ENCODE assay signal across 1 cellular context in the genomic region with DNA sequence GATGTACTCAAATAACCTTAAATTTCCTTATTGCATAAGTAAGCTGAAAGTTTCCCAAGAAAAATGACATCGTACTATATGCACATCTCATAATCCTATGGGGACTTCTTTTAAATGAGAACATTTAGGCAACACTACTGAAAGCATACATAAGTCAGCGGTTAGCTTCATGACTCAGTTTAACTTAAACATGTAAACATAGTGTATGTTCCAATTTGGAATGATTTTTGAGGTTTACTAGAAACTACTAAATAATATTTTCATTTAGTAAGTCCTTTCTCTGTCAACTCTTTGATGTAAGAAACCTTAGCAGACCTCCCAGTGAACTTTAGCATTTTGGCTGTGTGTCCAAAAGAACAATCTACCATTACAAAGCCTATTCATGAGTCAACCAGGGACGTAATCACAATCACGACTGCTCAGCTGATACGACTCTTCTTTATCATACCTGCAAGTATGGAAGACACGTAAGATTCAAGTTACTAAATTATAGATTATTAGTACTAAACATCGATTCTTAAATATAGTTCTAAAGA.
TF ChIP-seq lines count a peak whose summit lies in the region.

No MANE protein-coding gene starts in this region.

TF ChIP-seq in WTC11, 78 proteins besides CTCF, POLR2A, EP300 and RAD21 (continued from another document):
- TF ChIP-seq, protein P1, sequence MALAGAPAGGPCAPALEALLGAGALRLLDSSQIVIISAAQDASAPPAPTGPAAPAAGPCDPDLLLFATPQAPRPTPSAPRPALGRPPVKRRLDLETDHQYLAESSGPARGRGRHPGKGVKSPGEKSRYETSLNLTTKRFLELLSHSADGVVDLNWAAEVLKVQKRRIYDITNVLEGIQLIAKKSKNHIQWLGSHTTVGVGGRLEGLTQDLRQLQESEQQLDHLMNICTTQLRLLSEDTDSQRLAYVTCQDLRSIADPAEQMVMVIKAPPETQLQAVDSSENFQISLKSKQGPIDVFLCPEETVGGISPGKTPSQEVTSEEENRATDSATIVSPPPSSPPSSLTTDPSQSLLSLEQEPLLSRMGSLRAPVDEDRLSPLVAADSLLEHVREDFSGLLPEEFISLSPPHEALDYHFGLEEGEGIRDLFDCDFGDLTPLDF (CRISPR knock-in tag; IDR thresholded peaks at IDR 0.05), result no peak
- no peak for TF ChIP-seq EMX1 (CRISPR knock-in tag; IDR thresholded peaks at IDR 0.05)
- TF ChIP-seq ZNF423 (CRISPR knock-in tag; IDR thresholded peaks at IDR 0.05), result no peak
- no peak for TF ChIP-seq ZNF671 (CRISPR knock-in tag; IDR thresholded peaks at IDR 0.05)
- TF ChIP-seq, protein P2, sequence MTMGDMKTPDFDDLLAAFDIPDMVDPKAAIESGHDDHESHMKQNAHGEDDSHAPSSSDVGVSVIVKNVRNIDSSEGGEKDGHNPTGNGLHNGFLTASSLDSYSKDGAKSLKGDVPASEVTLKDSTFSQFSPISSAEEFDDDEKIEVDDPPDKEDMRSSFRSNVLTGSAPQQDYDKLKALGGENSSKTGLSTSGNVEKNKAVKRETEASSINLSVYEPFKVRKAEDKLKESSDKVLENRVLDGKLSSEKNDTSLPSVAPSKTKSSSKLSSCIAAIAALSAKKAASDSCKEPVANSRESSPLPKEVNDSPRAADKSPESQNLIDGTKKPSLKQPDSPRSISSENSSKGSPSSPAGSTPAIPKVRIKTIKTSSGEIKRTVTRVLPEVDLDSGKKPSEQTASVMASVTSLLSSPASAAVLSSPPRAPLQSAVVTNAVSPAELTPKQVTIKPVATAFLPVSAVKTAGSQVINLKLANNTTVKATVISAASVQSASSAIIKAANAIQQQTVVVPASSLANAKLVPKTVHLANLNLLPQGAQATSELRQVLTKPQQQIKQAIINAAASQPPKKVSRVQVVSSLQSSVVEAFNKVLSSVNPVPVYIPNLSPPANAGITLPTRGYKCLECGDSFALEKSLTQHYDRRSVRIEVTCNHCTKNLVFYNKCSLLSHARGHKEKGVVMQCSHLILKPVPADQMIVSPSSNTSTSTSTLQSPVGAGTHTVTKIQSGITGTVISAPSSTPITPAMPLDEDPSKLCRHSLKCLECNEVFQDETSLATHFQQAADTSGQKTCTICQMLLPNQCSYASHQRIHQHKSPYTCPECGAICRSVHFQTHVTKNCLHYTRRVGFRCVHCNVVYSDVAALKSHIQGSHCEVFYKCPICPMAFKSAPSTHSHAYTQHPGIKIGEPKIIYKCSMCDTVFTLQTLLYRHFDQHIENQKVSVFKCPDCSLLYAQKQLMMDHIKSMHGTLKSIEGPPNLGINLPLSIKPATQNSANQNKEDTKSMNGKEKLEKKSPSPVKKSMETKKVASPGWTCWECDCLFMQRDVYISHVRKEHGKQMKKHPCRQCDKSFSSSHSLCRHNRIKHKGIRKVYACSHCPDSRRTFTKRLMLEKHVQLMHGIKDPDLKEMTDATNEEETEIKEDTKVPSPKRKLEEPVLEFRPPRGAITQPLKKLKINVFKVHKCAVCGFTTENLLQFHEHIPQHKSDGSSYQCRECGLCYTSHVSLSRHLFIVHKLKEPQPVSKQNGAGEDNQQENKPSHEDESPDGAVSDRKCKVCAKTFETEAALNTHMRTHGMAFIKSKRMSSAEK (CRISPR knock-in tag; IDR thresholded peaks at IDR 0.05; ENCODE audit: borderline replicate concordance), result no peak
- TF ChIP-seq NFATC4 (CRISPR knock-in tag; IDR thresholded peaks at IDR 0.05), result no peak
- no peak for TF ChIP-seq CREB1 (CRISPR knock-in tag; IDR thresholded peaks at IDR 0.05)
- no peak for TF ChIP-seq NR2C2 (CRISPR knock-in tag; IDR thresholded peaks at IDR 0.05)
- TF ChIP-seq NFYB (CRISPR knock-in tag; conservative IDR thresholded peaks at IDR 0.05; ENCODE audit: low read depth), result no peak
- no peak for TF ChIP-seq TEAD4 (CRISPR knock-in tag; IDR thresholded peaks at IDR 0.05)
